1 cellular context compared by ENCODE assay signal in genomic region chr2:23609254-23609653, GRCh38.
TF ChIP-seq lines count a peak whose summit lies in the region.

No MANE protein-coding gene starts in this region.

TF ChIP-seq in GM23338, 12 proteins besides CTCF, POLR2A, EP300 and RAD21:
- TF ChIP-seq EZH2 (IDR thresholded peaks at IDR 0.05; ENCODE audit: low read depth, unreplicated experiment) (no peak), STAT1 (IDR thresholded peaks at IDR 0.05; ENCODE audit: unreplicated experiment) (no peak), POLR2AphosphoS5 (IDR thresholded peaks at IDR 0.05; ENCODE audit: low read depth) (no peak), EZH2phosphoT487 (IDR thresholded peaks at IDR 0.05; ENCODE audit: unreplicated experiment) (no peak), REST (IDR thresholded peaks at IDR 0.05; ENCODE audit: unreplicated experiment) (no peak), ETS1 (IDR thresholded peaks at IDR 0.05) (no peak), ZNF462 (CRISPR knock-in tag; IDR thresholded peaks at IDR 0.05) (no peak)
